Comparison of ENCODE assay signal across 18 cellular contexts in genomic region chr12:81295286-81295685, GRCh38.
"Had no signal": no experiment of that assay in that cellular context is flagged by ENCODE, and none has a peak within 500 bp of the region (broad histone marks: within the 10 kb centered on the region; RNA-seq: fewer than 3 reads in every experiment).

No MANE protein-coding gene starts in this region.

- H3K4me3 ChIP-seq: coronary artery, lung, tibial artery, upper lobe of left lung, uterus had no signal

- H3K9me3 ChIP-seq: tibial artery, upper lobe of left lung, uterus had no signal

- H3K9ac ChIP-seq: parathyroid adenoma had no signal

- ATAC-seq: left colon, left ventricle myocardium superior, right cardiac atrium had no signal

- H3K27ac ChIP-seq: coronary artery, parathyroid adenoma, tibial artery, upper lobe of left lung, uterus had no signal

- H3K4me1 ChIP-seq: parathyroid adenoma, tibial artery, upper lobe of left lung, uterus had no signal

- DNase-seq: effector CD8-positive, alpha-beta T cell; glutamatergic neuron; immature natural killer cell; left colon; left ventricle myocardium superior; mesendoderm; naive B cell; right cardiac atrium; small intestine; stimulated activated CD4-positive, alpha-beta T cell treated with anti-CD3 and anti-CD28 coated beads, Interleukin-12 subunit alpha, Interleukin-12 subunit beta, amount 100 ng/mL, for 4 hours; stimulated activated naive CD4-positive, alpha-beta T cell treated with Interleukin-2 at 50 U/mL for 16 hours; tibial artery; upper lobe of left lung; uterus had no signal

- H3K36me3 ChIP-seq: upper lobe of left lung had no signal

- FAIRE-seq: frontal cortex, small intestine had no signal
